ENCODE assay signal across 20 cellular contexts in the genomic region with DNA sequence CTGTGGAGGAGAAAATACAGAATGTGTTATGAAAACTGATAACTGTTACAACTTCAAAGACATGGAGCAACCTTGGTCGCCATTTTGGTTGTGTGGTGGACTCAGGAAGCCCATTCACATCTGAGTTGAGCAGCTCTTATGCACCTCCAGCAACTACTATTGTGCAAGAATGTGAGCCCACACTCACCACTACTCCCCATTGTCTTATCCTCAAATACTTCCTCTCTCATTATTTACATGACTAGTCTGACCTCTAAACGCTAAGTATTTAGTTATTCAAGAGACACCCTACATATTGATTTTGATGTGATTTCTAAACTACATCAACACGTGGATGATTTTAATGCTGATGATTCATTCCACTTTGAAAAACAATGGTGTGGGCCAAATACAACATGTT.
"Had no signal": no experiment of that assay in that cellular context is flagged by ENCODE, and none has a peak within 500 bp of the region (broad histone marks: within the 10 kb centered on the region; RNA-seq: fewer than 3 reads in every experiment).

No MANE protein-coding gene starts in this region.

- H3K4me3 ChIP-seq: coronary artery, prostate gland, transverse colon had no signal

- FAIRE-seq: astrocyte had no signal

- H3K27me3 ChIP-seq: transverse colon had no signal

- ATAC-seq: activated CD8-positive, alpha-beta T cell treated with anti-CD3 and anti-CD28 coated beads for 36 hours; activated naive CD8-positive, alpha-beta T cell treated with anti-CD3 and anti-CD28 coated beads, Interleukin-2, amount 50 U/mL, for 24 hours; left colon; natural killer cell treated with Interleukin-12 subunit alpha and Interleukin-12 subunit beta and Interleukin-15 and Interleukin-18, amount 100 ng/mL, for 72 hours; sciatic nerve; stimulated activated naive B cell treated with anti-CD40 and anti-IgM and Interleukin-4, amounts not matched to agents 10 μg/mL and 1 μg/mL and 100 μg/mL, for 72 hours; T-cell had no signal

- H3K36me3 ChIP-seq: prostate gland, transverse colon, WERI-Rb-1 had no signal

- DNase-seq: activated CD4-positive, alpha-beta T cell treated with anti-CD3 and anti-CD28 coated beads for 4 hours; activated CD8-positive, alpha-beta memory T cell treated with anti-CD3 and anti-CD28 coated beads, Interleukin-2, amount 50 U/mL, for 48 hours; activated CD8-positive, alpha-beta T cell treated with anti-CD3 and anti-CD28 coated beads for 36 hours; activated naive CD4-positive, alpha-beta T cell treated with Interleukin-2 at 50 U/mL for 16 hours; activated naive CD8-positive, alpha-beta T cell treated with anti-CD3 and anti-CD28 coated beads, Interleukin-2, amount 50 U/mL, for 24 hours; effector CD8-positive, alpha-beta T cell; left colon; occipital lobe; stimulated activated CD4-positive, alpha-beta T cell treated with anti-CD3 and anti-CD28 coated beads, Interleukin-2, amount 100 ng/mL, for 24 hours; stimulated activated naive B cell treated with anti-CD40 and anti-IgM and Interleukin-4, amounts not matched to agents 10 μg/mL and 1 μg/mL and 100 μg/mL, for 72 hours; substantia nigra; T-cell; T1000; transverse colon; WERI-Rb-1 had no signal
